In genomic region chr7:130476287-130477001, GRCh38 we compare ENCODE assay signal across 10 cellular contexts. TPM values are rescaled to one million over a fixed set of nuclear protein-coding genes. Genes with fewer than 3 reads are reported as not detected.
A peak's percentile ranks its signal among the peaks of the same experiment; 100 is the strongest.
DNase-seq lines count a peak whose midpoint lies in the region; ATAC-seq and TF ChIP-seq lines count a peak whose summit lies in the region.
"Had no signal": no experiment of that assay in that cellular context is flagged by ENCODE, and none has a peak within 500 bp of the region (broad histone marks: within the 10 kb centered on the region; RNA-seq: fewer than 3 reads in every experiment).

No MANE protein-coding gene starts in this region.

- no peak overlapping the region for H3K27ac Mint-ChIP-seq in CD14-positive monocyte

- H3K4me3 ChIP-seq in right atrium auricular region: no peak overlapping the region

- DNase-seq in EH (ENCODE audit: low read depth) (peak; percentile 56), RPMI8226 (peak; percentile 71), CD14-positive monocyte (ENCODE audit: low spot score) (no peak), Ammon's horn (ENCODE audit: low spot score) (no peak), posterior vena cava (ENCODE audit: low spot score) (no peak), right atrium auricular region (ENCODE audit: low spot score) (no peak)
- DNase-seq: T-helper 9 cell had no signal

- no peaks in the 10 kb centered on the region for H3K36me3 ChIP-seq in right atrium auricular region

- H3K4me3 Mint-ChIP-seq in CD14-positive monocyte: no peak overlapping the region

- peaks cover 34% of the 10 kb centered on the region for H3K4me1 Mint-ChIP-seq in CD14-positive monocyte

- H3K9me3 ChIP-seq in right atrium auricular region: peaks cover 0 to 9% of the 10 kb centered on the region in 2 donors

- ATAC-seq in GM19324 (IDR thresholded peaks at IDR 0.05; ENCODE audit: low FRiP score, unreplicated experiment): peak; percentile 59
- ATAC-seq in HG03064 (IDR thresholded peaks at IDR 0.05; ENCODE audit: low read depth, unreplicated experiment): peak; percentile 81
- ATAC-seq: HCT116 had no signal

- H3K4me1 ChIP-seq in right atrium auricular region: no peaks in the 10 kb centered on the region

- no peaks in the 10 kb centered on the region for H3K36me3 Mint-ChIP-seq in CD14-positive monocyte

- peaks cover 0 to 3% (median 1%) of the 10 kb centered on the region in 3 donors for H3K27me3 Mint-ChIP-seq in CD14-positive monocyte (ENCODE audit: low read depth in 3 of 3)

- no peak for TF ChIP-seq CTCF in CD14-positive monocyte (IDR thresholded peaks at IDR 0.05)
- TF ChIP-seq CTCF in right atrium auricular region (IDR thresholded peaks at IDR 0.05): no peak

- intact Hi-C loops in CD14-positive monocyte (cut with micrococcal nuclease) (no loop called here), posterior vena cava (cut with DNase I) (no loop called here)

- peaks cover 0 to 8% (median 2%) of the 10 kb centered on the region in 7 donors for H3K9me3 Mint-ChIP-seq in CD14-positive monocyte

- H3K27me3 ChIP-seq in right atrium auricular region: no peaks in the 10 kb centered on the region

- no peak overlapping the region for H3K27ac ChIP-seq in right atrium auricular region

RNA-seq across cellular contexts. Expression of gene MEST, which starts 15.4 kb away (rescaled TPM):
- 1 to 10 TPM; 1.8 to 3.1 TPM for polyA plus RNA-seq in CD14-positive monocyte
- total RNA-seq in posterior vena cava (10 to 100 TPM in 1 of 2 donors, 1 to 10 TPM in 1; 6.0 to 19.8 TPM), right atrium auricular region (10 to 100 TPM in 1 of 2 donors, 1 to 10 TPM in 1; 7.2 to 27.8 TPM)

RNA-seq across cellular contexts. Expression of gene CEP41, which starts 35.6 kb away (rescaled TPM):
- 1 to 10 TPM; 7.2 to 8.5 TPM for polyA plus RNA-seq in CD14-positive monocyte
- 10 to 100 TPM in 1 of 2 donors, 1 to 10 TPM in 1; 5.0 to 11.5 TPM for total RNA-seq in posterior vena cava
- 1 to 10 TPM; 1.5 to 5.5 TPM for total RNA-seq in right atrium auricular region

Comparison
In these comparisons a context has a peak if more than half of its experiments do, and no peak if none do; other contexts are left out.
1. DNase-seq: peak in EH (single experiment) and RPMI8226 (single experiment); none in CD14-positive monocyte (single experiment), Ammon's horn (single experiment), posterior vena cava (single experiment) and right atrium auricular region (single experiment).